In the genomic region with DNA sequence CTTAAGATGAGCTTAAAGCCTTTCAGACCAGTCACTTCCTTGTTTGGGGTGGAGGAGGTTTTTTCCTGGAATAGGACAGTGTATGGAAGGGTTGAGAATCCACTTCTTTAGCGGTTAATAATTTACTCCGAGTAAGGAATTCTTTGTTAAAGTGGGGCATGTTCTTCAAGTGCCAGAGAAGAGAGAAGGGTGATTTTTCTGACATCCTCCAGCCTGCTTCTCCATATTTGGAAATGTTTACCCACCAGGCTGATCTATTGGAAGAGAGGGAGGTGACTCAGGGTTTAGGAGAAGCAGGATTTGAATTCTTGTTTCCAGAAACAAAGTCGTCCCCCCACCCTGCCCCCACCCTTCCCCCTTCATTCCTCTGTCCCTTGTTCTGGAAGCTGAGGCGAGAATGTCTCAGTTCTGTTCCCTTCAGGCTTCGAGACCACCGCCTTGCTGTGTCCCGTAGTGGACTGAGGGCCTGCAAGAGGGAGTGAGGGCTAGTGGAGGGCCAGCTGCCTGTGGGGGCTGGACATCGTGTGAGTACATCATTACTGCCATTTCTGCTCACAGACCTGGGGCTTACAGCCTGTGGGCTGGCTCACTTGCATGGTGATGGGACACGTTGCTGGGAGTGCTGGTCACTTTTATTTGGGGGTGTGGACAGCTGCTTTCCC, we compare ENCODE assay signal across 11 cellular contexts. TPM values are rescaled to one million over a fixed set of nuclear protein-coding genes. Genes with fewer than 3 reads are reported as not detected.
A peak's percentile ranks its signal among the peaks of the same experiment; 100 is the strongest.
DNase-seq lines count a peak whose midpoint lies in the region; ATAC-seq and TF ChIP-seq lines count a peak whose summit lies in the region.
"Had no signal": no experiment of that assay in that cellular context is flagged by ENCODE, and none has a peak within 500 bp of the region (broad histone marks: within the 10 kb centered on the region; RNA-seq: fewer than 3 reads in every experiment).

No MANE protein-coding gene starts in this region.

- H3K4me1 ChIP-seq in SJSA1 (replicated peaks) = peaks cover 68% of the 10 kb centered on the region
- peaks cover 0 to 63% of the 10 kb centered on the region in 2 donors for H3K4me1 ChIP-seq in right atrium auricular region
- H3K4me1 ChIP-seq in prostate gland (replicated peaks) = peaks cover 7% of the 10 kb centered on the region

- DNase-seq in SJSA1 (ENCODE audit: low read depth in 1 of 2, low spot score in 2 of 2) (peak; percentile 62 to 81), right atrium auricular region (ENCODE audit: low spot score) (peak; percentile 57), prostate gland (ENCODE audit: low spot score) (no peak), COLO829 (ENCODE audit: low spot score) (no peak), NCI-H1436 (lab: John Stamatoyannopoulos, UW) (no peak), immature natural killer cell (no peak)
- DNase-seq: activated CD4-positive, CD25-positive, alpha-beta regulatory T cell treated with anti-CD3 and anti-CD28 coated beads, Interleukin-2, amount 50 U/mL, for 72 hours; NCI-H774; stimulated activated CD8-positive, alpha-beta memory T cell treated with anti-CD3 and anti-CD28 coated beads, Interleukin-4, amount 100 ng/mL, for 48 hours had no signal

- intact Hi-C loops in prostate gland (cut with DNase I) = no loop called here

- peak overlapping the region; percentile 40 for H3K4me3 ChIP-seq in SJSA1
- H3K4me3 ChIP-seq in right atrium auricular region = peak overlapping the region in 1 of 2 donors; percentile 16
- peak overlapping the region; percentile 0 to 9 for H3K4me3 ChIP-seq in prostate gland

- no peak overlapping the region for H3K4me3 Mint-ChIP-seq in immature natural killer cell

- H3K9me3 Mint-ChIP-seq in immature natural killer cell = no peaks in the 10 kb centered on the region

- no peak overlapping the region for H3K27ac Mint-ChIP-seq in immature natural killer cell

- peaks cover 23 to 24% of the 10 kb centered on the region in 2 donors for H3K4me1 Mint-ChIP-seq in immature natural killer cell

- H3K36me3 ChIP-seq in SJSA1 (peaks cover 53% of the 10 kb centered on the region), right atrium auricular region (peaks cover 22% of the 10 kb centered on the region), prostate gland (no peaks in the 10 kb centered on the region)

- H3K27ac ChIP-seq in C4-2B = peak overlapping the region; percentile 81
- H3K27ac ChIP-seq in SJSA1 = peak overlapping the region; percentile 53
- H3K27ac ChIP-seq in right atrium auricular region = peak overlapping the region; percentile 78 to 96
- H3K27ac ChIP-seq in prostate gland = peak overlapping the region; percentile 75 to 76

- WGBS in prostate gland = 57% methylated on average over 9 of the region's 9 CpGs

- H3K9me3 ChIP-seq in SJSA1 (replicated peaks) (no peaks in the 10 kb centered on the region), right atrium auricular region (no peaks in the 10 kb centered on the region), prostate gland (no peaks in the 10 kb centered on the region)

- peaks cover 0 to 6% (median 0%) of the 10 kb centered on the region in 3 donors for H3K27me3 Mint-ChIP-seq in immature natural killer cell (ENCODE audit: low read depth in 3 of 3)

- peaks cover 10 to 24% (median 19%) of the 10 kb centered on the region in 3 donors for H3K36me3 Mint-ChIP-seq in immature natural killer cell

- TF ChIP-seq CTCF in C4-2B (conservative IDR thresholded peaks at IDR 0.05) (no peak), right atrium auricular region (IDR thresholded peaks at IDR 0.05) (no peak), prostate gland (IDR thresholded peaks at IDR 0.05) (no peak)

- no peak for ATAC-seq in HG02852 (IDR thresholded peaks at IDR 0.05; ENCODE audit: unreplicated experiment)

- no peak for TF ChIP-seq POLR2A in prostate gland (IDR thresholded peaks at IDR 0.05)

- no peaks in the 10 kb centered on the region for H3K27me3 ChIP-seq in SJSA1 (replicated peaks)
- no peaks in the 10 kb centered on the region for H3K27me3 ChIP-seq in right atrium auricular region
- no peaks in the 10 kb centered on the region for H3K27me3 ChIP-seq in prostate gland (replicated peaks; ENCODE audit: insufficient read depth)

RNA-seq across cellular contexts. Expression of a gene that starts 58.5 kb away (rescaled TPM):
- 64.6 and 132 TPM in 2 replicates for total RNA-seq in SJSA1 (2014; rRNA removed; shearing (Covaris generic))
- total RNA-seq in right atrium auricular region (100 to 1,000 TPM; 117 to 186 TPM), prostate gland (100 to 1,000 TPM; 219 to 248 TPM)
- polyA plus RNA-seq in immature natural killer cell = 10 to 100 TPM in 2 of 3 donors, 1 to 10 TPM in 1; 6.5 to 33.5 (median 11.3) TPM

Comparison
In these comparisons a context has a peak if more than half of its experiments do, and no peak if none do; other contexts are left out.
1. DNase-seq: peak in SJSA1 (2 of 2) and right atrium auricular region (single experiment); none in prostate gland (single experiment), COLO829 (single experiment), NCI-H1436 (single experiment) and immature natural killer cell (0 of 3).
2. Peak in every context shown above with its lines, with median percentiles within 50 percentile points of each other: H3K27ac ChIP-seq.